1 cellular context compared by ENCODE assay signal in the genomic region with DNA sequence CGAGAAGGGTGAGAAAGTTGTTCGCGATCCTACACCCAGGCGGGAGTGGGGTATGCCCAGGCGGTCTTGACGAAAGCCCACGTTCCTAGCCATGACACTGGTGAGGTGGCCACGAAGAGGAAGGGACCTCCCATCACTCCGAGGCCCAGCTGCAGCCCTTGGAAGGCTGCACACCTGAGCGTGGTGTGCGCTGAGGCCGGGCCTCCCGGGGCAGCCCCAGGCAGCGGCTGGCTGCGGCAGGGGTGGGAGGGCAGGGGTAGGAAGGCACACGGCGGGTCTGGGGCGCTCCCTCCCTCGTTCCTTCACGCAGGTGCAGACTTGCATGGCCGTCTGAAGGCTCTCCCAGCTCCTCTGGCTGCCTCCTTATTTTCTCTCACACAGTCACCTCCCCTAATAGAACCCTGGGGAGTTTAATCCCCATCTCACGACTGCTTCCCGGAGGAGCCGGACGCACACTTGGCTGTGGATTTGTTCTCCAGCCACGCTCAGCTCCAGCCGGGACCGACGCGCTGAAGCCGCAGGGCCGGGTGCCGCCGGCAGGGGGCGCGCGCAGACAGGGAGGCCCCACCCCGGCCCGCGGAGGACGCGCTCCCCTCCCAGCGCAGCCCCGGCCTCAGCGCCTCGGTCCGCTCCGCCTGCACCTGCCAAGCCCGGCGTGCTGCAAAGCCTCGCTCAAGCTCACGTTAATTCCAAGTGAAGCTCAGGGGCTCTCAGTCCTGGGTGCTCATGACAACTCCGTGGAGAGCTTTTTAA.
TF ChIP-seq lines count a peak whose summit lies in the region.

No MANE protein-coding gene starts in this region.

TF ChIP-seq in GM23338, 12 proteins besides CTCF, POLR2A, EP300 and RAD21 (continued from another document):
- TF ChIP-seq, protein P1, sequence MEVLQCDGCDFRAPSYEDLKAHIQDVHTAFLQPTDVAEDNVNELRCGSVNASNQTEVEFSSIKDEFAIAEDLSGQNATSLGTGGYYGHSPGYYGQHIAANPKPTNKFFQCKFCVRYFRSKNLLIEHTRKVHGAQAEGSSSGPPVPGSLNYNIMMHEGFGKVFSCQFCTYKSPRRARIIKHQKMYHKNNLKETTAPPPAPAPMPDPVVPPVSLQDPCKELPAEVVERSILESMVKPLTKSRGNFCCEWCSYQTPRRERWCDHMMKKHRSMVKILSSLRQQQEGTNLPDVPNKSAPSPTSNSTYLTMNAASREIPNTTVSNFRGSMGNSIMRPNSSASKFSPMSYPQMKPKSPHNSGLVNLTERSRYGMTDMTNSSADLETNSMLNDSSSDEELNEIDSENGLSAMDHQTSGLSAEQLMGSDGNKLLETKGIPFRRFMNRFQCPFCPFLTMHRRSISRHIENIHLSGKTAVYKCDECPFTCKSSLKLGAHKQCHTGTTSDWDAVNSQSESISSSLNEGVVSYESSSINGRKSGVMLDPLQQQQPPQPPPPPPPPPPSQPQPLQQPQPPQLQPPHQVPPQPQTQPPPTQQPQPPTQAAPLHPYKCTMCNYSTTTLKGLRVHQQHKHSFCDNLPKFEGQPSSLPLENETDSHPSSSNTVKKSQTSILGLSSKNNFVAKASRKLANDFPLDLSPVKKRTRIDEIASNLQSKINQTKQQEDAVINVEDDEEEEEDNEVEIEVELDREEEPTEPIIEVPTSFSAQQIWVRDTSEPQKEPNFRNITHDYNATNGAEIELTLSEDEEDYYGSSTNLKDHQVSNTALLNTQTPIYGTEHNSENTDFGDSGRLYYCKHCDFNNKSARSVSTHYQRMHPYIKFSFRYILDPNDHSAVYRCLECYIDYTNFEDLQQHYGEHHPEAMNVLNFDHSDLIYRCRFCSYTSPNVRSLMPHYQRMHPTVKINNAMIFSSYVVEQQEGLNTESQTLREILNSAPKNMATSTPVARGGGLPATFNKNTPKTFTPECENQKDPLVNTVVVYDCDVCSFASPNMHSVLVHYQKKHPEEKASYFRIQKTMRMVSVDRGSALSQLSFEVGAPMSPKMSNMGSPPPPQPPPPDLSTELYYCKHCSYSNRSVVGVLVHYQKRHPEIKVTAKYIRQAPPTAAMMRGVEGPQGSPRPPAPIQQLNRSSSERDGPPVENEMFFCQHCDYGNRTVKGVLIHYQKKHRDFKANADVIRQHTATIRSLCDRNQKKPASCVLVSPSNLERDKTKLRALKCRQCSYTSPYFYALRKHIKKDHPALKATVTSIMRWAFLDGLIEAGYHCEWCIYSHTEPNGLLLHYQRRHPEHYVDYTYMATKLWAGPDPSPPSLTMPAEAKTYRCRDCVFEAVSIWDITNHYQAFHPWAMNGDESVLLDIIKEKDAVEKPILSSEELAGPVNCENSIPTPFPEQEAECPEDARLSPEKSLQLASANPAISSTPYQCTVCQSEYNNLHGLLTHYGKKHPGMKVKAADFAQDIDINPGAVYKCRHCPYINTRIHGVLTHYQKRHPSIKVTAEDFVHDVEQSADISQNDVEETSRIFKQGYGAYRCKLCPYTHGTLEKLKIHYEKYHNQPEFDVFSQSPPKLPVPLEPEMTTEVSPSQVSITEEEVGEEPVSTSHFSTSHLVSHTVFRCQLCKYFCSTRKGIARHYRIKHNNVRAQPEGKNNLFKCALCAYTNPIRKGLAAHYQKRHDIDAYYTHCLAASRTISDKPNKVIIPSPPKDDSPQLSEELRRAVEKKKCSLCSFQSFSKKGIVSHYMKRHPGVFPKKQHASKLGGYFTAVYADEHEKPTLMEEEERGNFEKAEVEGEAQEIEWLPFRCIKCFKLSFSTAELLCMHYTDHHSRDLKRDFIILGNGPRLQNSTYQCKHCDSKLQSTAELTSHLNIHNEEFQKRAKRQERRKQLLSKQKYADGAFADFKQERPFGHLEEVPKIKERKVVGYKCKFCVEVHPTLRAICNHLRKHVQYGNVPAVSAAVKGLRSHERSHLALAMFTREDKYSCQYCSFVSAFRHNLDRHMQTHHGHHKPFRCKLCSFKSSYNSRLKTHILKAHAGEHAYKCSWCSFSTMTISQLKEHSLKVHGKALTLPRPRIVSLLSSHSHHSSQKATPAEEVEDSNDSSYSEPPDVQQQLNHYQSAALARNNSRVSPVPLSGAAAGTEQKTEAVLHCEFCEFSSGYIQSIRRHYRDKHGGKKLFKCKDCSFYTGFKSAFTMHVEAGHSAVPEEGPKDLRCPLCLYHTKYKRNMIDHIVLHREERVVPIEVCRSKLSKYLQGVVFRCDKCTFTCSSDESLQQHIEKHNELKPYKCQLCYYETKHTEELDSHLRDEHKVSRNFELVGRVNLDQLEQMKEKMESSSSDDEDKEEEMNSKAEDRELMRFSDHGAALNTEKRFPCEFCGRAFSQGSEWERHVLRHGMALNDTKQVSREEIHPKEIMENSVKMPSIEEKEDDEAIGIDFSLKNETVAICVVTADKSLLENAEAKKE (CRISPR knock-in tag; IDR thresholded peaks at IDR 0.05): no peak
- no peak for TF ChIP-seq JUNB (IDR thresholded peaks at IDR 0.05; ENCODE audit: unreplicated experiment)
